In the genomic region with DNA sequence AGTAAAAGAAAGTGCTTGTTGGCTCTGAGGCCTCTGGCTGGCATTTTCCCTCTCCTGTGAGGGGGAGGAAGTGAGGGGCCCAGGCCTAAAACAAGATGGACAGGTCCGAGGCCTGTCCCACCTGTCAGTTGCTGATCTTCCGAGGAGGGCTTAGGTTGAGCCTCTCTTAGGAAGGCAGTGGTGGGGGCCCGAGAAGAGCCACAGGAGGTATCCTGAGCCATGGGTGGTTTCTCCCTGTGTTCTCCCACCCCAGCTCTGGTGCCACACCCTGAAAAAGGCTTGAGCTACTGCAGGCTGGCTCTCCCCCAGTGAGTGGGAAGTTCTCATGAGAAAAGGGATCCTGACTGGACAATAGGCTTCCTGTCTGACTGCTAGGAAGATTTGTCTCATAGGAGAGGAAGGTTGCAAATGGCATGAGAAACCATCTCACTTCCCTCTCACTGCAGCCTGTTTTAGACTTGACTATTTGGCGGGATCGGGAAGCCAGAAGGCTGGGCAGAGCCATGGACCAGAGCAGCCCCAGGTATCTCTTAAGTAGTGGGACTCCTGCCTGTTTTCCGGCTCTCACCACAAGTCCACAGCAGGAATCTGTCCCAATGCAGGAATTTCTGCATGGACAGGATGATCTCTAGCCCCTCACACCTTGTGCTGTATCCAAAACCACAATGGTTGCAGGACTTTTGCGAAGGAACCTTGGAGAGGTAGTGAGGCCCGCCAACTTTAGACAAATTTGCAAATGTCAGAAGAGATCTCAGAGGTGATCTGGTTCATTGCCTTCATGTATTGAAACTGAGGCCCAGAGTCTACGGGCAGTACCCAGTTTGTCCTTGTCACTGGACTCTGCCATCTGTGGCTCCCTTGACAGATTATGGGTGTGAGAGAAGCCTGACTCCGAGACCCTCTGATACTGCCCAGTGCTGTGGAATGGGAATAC, we compare ENCODE assay signal across 8 cellular contexts.
A peak's percentile ranks its signal among the peaks of the same experiment; 100 is the strongest.
DNase-seq lines count a peak whose midpoint lies in the region; TF ChIP-seq lines count a peak whose summit lies in the region.

No MANE protein-coding gene starts in this region.

- H3K36me3 Mint-ChIP-seq in activated CD4-positive, alpha-beta T cell treated with anti-CD3 and anti-CD28 coated beads, Interleukin-2, amount 10 ng/mL, durations not matched to agents 24 days and 14 days (ENCODE audit: low read depth): peaks cover 28% of the 10 kb centered on the region
- H3K36me3 Mint-ChIP-seq in activated T-helper 1 cell treated with anti-CD3 and anti-CD28 coated beads, Interleukin-12 subunit alpha, Interleukin-12 subunit beta, Interleukin-2, Interleukin-4 antibody, amounts not matched to agents 30 ng/mL and 10 ng/mL and 1 ng/mL, durations not matched to agents 14 hours and 24 hours and 36 hours (ENCODE audit: low read depth): peaks cover 43% of the 10 kb centered on the region

- no peak for DNase-seq in activated CD4-positive, alpha-beta T cell treated with anti-CD3 and anti-CD28 coated beads, Interleukin-2, amount 10 ng/mL, durations not matched to agents 24 days and 14 days
- no peak for DNase-seq in activated CD4-positive, alpha-beta T cell treated with anti-CD3 and anti-CD28 coated beads, Interleukin-2, amount 50 U/mL, for 48 hours
- DNase-seq in activated T-helper 1 cell treated with anti-CD3 and anti-CD28 coated beads, Interleukin-12 subunit alpha, Interleukin-12 subunit beta, Interleukin-2, Interleukin-4 antibody, amounts not matched to agents 30 ng/mL and 10 ng/mL and 1 ng/mL, durations not matched to agents 14 hours and 24 hours and 36 hours (ENCODE audit: low spot score): no peak
- DNase-seq in kidney tubule cell (ENCODE audit: low spot score) (peak; percentile 28), thyroid gland (peak in 1 of 2 donors; percentile 17), NCI-H2029 treated with DMSO at 0.1 percent for 48 hours (lab: John Stamatoyannopoulos, UW) (no peak), mesenteric fat pad (ENCODE audit: low spot score) (no peak), SKM-1 treated with dmso at 0.1 percent for 144 hours (lab: John Stamatoyannopoulos, UW; ENCODE audit: unreplicated experiment) (no peak)

- H3K27ac ChIP-seq in thyroid gland: peak overlapping the region; percentile 91 to 96 (median 91)

- H3K4me3 ChIP-seq in thyroid gland (replicated peaks in 1 of 3): no peak overlapping the region

- no peaks in the 10 kb centered on the region for H3K27me3 Mint-ChIP-seq in activated CD4-positive, alpha-beta T cell treated with anti-CD3 and anti-CD28 coated beads, Interleukin-2, amount 10 ng/mL, durations not matched to agents 24 days and 14 days
- H3K27me3 Mint-ChIP-seq in activated T-helper 1 cell treated with anti-CD3 and anti-CD28 coated beads, Interleukin-12 subunit alpha, Interleukin-12 subunit beta, Interleukin-2, Interleukin-4 antibody, amounts not matched to agents 30 ng/mL and 10 ng/mL and 1 ng/mL, durations not matched to agents 14 hours and 24 hours and 36 hours (ENCODE audit: insufficient read depth): no peaks in the 10 kb centered on the region

- H3K27me3 ChIP-seq in thyroid gland: no peaks in the 10 kb centered on the region

- WGBS in thyroid gland, 2 donors: 76 to 78% methylated on average over 10 of the region's 10 CpGs

- H3K4me3 Mint-ChIP-seq in activated CD4-positive, alpha-beta T cell treated with anti-CD3 and anti-CD28 coated beads, Interleukin-2, amount 10 ng/mL, durations not matched to agents 24 days and 14 days: no peak overlapping the region
- no peak overlapping the region for H3K4me3 Mint-ChIP-seq in activated T-helper 1 cell treated with anti-CD3 and anti-CD28 coated beads, Interleukin-12 subunit alpha, Interleukin-12 subunit beta, Interleukin-2, Interleukin-4 antibody, amounts not matched to agents 30 ng/mL and 10 ng/mL and 1 ng/mL, durations not matched to agents 14 hours and 24 hours and 36 hours

- H3K9me3 ChIP-seq in thyroid gland: no peaks in the 10 kb centered on the region

- peaks cover 72% of the 10 kb centered on the region for H3K4me1 Mint-ChIP-seq in activated CD4-positive, alpha-beta T cell treated with anti-CD3 and anti-CD28 coated beads, Interleukin-2, amount 10 ng/mL, durations not matched to agents 24 days and 14 days
- H3K4me1 Mint-ChIP-seq in activated T-helper 1 cell treated with anti-CD3 and anti-CD28 coated beads, Interleukin-12 subunit alpha, Interleukin-12 subunit beta, Interleukin-2, Interleukin-4 antibody, amounts not matched to agents 30 ng/mL and 10 ng/mL and 1 ng/mL, durations not matched to agents 14 hours and 24 hours and 36 hours (ENCODE audit: low read depth): peaks cover 84% of the 10 kb centered on the region

- no peaks in the 10 kb centered on the region for H3K9me3 Mint-ChIP-seq in activated CD4-positive, alpha-beta T cell treated with anti-CD3 and anti-CD28 coated beads, Interleukin-2, amount 10 ng/mL, durations not matched to agents 24 days and 14 days
- H3K9me3 Mint-ChIP-seq in activated T-helper 1 cell treated with anti-CD3 and anti-CD28 coated beads, Interleukin-12 subunit alpha, Interleukin-12 subunit beta, Interleukin-2, Interleukin-4 antibody, amounts not matched to agents 30 ng/mL and 10 ng/mL and 1 ng/mL, durations not matched to agents 14 hours and 24 hours and 36 hours: no peaks in the 10 kb centered on the region

- H3K27ac Mint-ChIP-seq in activated CD4-positive, alpha-beta T cell treated with anti-CD3 and anti-CD28 coated beads, Interleukin-2, amount 10 ng/mL, durations not matched to agents 24 days and 14 days: peak overlapping the region; percentile 71
- H3K27ac Mint-ChIP-seq in activated T-helper 1 cell treated with anti-CD3 and anti-CD28 coated beads, Interleukin-12 subunit alpha, Interleukin-12 subunit beta, Interleukin-2, Interleukin-4 antibody, amounts not matched to agents 30 ng/mL and 10 ng/mL and 1 ng/mL, durations not matched to agents 14 hours and 24 hours and 36 hours: peak overlapping the region; percentile 77

- peak in 1 of 2 donors; percentile 1 for TF ChIP-seq POLR2A in thyroid gland (IDR thresholded peaks at IDR 0.05)

- H3K36me3 ChIP-seq in thyroid gland: no peaks in the 10 kb centered on the region

- peaks cover 72 to 92% of the 10 kb centered on the region in 2 donors for H3K4me1 ChIP-seq in thyroid gland

- intact Hi-C loops in activated CD4-positive, alpha-beta T cell treated with anti-CD3 and anti-CD28 coated beads, Interleukin-2, amount 10 ng/mL, durations not matched to agents 24 days and 14 days (cut with micrococcal nuclease): no loop called here
- intact Hi-C loops in activated T-helper 1 cell treated with anti-CD3 and anti-CD28 coated beads, Interleukin-12 subunit alpha, Interleukin-12 subunit beta, Interleukin-2, Interleukin-4 antibody, amounts not matched to agents 30 ng/mL and 10 ng/mL and 1 ng/mL, durations not matched to agents 14 hours and 24 hours and 36 hours (cut with micrococcal nuclease): no loop called here
- intact Hi-C loops in thyroid gland (cut with DNase I): no loop called here

- TF ChIP-seq CTCF in thyroid gland (IDR thresholded peaks at IDR 0.05): no peak
